ENCODE assay signal across 9 cellular contexts in genomic region chr6:90282265-90282664, GRCh38. TPM values are rescaled to one million over a fixed set of nuclear protein-coding genes. Genes with fewer than 3 reads are reported as not detected.
DNase-seq lines count a peak whose midpoint lies in the region; ATAC-seq, FAIRE-seq and TF ChIP-seq lines count a peak whose summit lies in the region.
"Not testable (repeated sequence)": the region's sequence is repeated elsewhere in the genome, so short reads cannot be mapped to it uniquely, and the experiment has no call there.
"Had no signal": no experiment of that assay in that cellular context is flagged by ENCODE, and none has a peak within 500 bp of the region (broad histone marks: within the 10 kb centered on the region; RNA-seq: fewer than 3 reads in every experiment).

No MANE protein-coding gene starts in this region.

- DNase-seq in CD4-positive, CD25-positive, alpha-beta regulatory T cell; GM12891 (ENCODE audit: insufficient read length, low spot score); activated CD4-positive, alpha-beta T cell treated with anti-CD3 and anti-CD28 coated beads, Interleukin-2, amount 10 ng/mL, durations not matched to agents 24 days and 14 days; activated T-cell treated with anti-CD3 and anti-CD28 coated beads, Interleukin-2, amount 50 U/mL, for 72 hours; K562 (ENCODE audit: extremely low read depth in 1 of 4, low spot score in 3 of 4): not testable (repeated sequence)

- not testable (repeated sequence) for H2AFZ ChIP-seq in SU-DHL-6 (ENCODE audit: low read depth, low read length, severe bottlenecking); K562 (ENCODE audit: low read depth, low read length)

- in situ Hi-C loops in K562 (cut with MboI) = not testable (repeated sequence)

- FAIRE-seq in GM12891 (lab: Jason Lieb, UNC) = peak; percentile 5
- FAIRE-seq in K562 (lab: Jason Lieb, UNC) = not testable (repeated sequence)

- 27% methylated on average over 6 of the region's 6 CpGs for WGBS in K562 (ENCODE audit: insufficient coverage, low coverage, missing lambda C conversion rate)

- not testable (repeated sequence) for H3K36me3 Mint-ChIP-seq in CD4-positive, CD25-positive, alpha-beta regulatory T cell
- H3K36me3 Mint-ChIP-seq in activated CD4-positive, alpha-beta T cell treated with anti-CD3 and anti-CD28 coated beads, Interleukin-2, amount 10 ng/mL, durations not matched to agents 24 days and 14 days (ENCODE audit: low read depth) = peaks cover 34% of the 10 kb centered on the region
- peaks cover 11 to 12% of the 10 kb centered on the region in 2 donors for H3K36me3 Mint-ChIP-seq in activated T-cell treated with anti-CD3 and anti-CD28 coated beads, Interleukin-2, amount 50 U/mL, for 72 hours (ENCODE audit: insufficient read depth in 2 of 2)
- H3K36me3 Mint-ChIP-seq in activated naive CD4-positive, alpha-beta T cell treated with anti-CD3 and anti-CD28 coated beads, Interleukin-2, amount 50 U/mL, for 24 hours = peaks cover 36% of the 10 kb centered on the region
- H3K36me3 Mint-ChIP-seq in stimulated activated naive CD8-positive, alpha-beta T cell treated with anti-CD3 and anti-CD28 coated beads, Interleukin-15, Interleukin-2, amounts not matched to agents 100 ng/mL and 50 ng/mL, for 24 hours (ENCODE audit: low read depth) = peaks cover 54% of the 10 kb centered on the region

- H3K27me3 ChIP-seq in CD4-positive, CD25-positive, alpha-beta regulatory T cell (ENCODE audit: control insufficient read depth, insufficient read depth, low read length); SU-DHL-6 (ENCODE audit: low read length); K562 (ENCODE audit: control insufficient read depth in 2 of 2, insufficient read depth in 2 of 2, low read length in 2 of 2): not testable (repeated sequence)

- H4K20me1 ChIP-seq in SU-DHL-6 (ENCODE audit: low read depth, low read length); K562 (replicated peaks; ENCODE audit: control insufficient read depth, insufficient read depth, low read length): not testable (repeated sequence)

- peaks cover 37 to 71% (median 42%) of the 10 kb centered on the region in 4 donors for H3K4me1 Mint-ChIP-seq in CD4-positive, CD25-positive, alpha-beta regulatory T cell
- H3K4me1 Mint-ChIP-seq in activated CD4-positive, alpha-beta T cell treated with anti-CD3 and anti-CD28 coated beads, Interleukin-2, amount 10 ng/mL, durations not matched to agents 24 days and 14 days = peaks cover 75% of the 10 kb centered on the region
- peaks cover 96% of the 10 kb centered on the region for H3K4me1 Mint-ChIP-seq in activated T-cell treated with anti-CD3 and anti-CD28 coated beads, Interleukin-2, amount 50 U/mL, for 72 hours (ENCODE audit: low read depth)
- H3K4me1 Mint-ChIP-seq in activated naive CD4-positive, alpha-beta T cell treated with anti-CD3 and anti-CD28 coated beads, Interleukin-2, amount 50 U/mL, for 24 hours = peaks cover 90% of the 10 kb centered on the region
- H3K4me1 Mint-ChIP-seq in stimulated activated naive CD8-positive, alpha-beta T cell treated with anti-CD3 and anti-CD28 coated beads, Interleukin-15, Interleukin-2, amounts not matched to agents 100 ng/mL and 50 ng/mL, for 24 hours (ENCODE audit: low read depth) = peaks cover 97% of the 10 kb centered on the region

- H3K79me2 ChIP-seq in SU-DHL-6 (ENCODE audit: insufficient read depth, low read length) = peaks cover 58% of the 10 kb centered on the region
- H3K79me2 ChIP-seq in K562 (ENCODE audit: control insufficient read depth, insufficient read depth, low read length) = not testable (repeated sequence)

- TF ChIP-seq CTCF in SU-DHL-6 (IDR thresholded peaks at IDR 0.05; ENCODE audit: insufficient read depth, low read length, poor library complexity, severe bottlenecking); K562 (IDR thresholded peaks at IDR 0.05 in 2 of 3, conservative IDR thresholded peaks at IDR 0.05 in 1 of 3; ENCODE audit: insufficient read depth in 2 of 3, low read depth in 1 of 3, low read length in 3 of 3): not testable (repeated sequence)

- BruUV-seq in K562 (replicated peaks; lab: Mats Ljungman, UMichigan) = not testable (repeated sequence)

- H3K9ac ChIP-seq in SU-DHL-6 (ENCODE audit: low read length); K562 (ENCODE audit: insufficient read depth in 1 of 2, low read depth in 2 of 2, low read length in 2 of 2): not testable (repeated sequence)

- H3K4me2 ChIP-seq in SU-DHL-6 (ENCODE audit: low read depth, low read length, poor library complexity, severe bottlenecking); K562 (ENCODE audit: insufficient read depth, low read length): not testable (repeated sequence)

- H3K27ac Mint-ChIP-seq in CD4-positive, CD25-positive, alpha-beta regulatory T cell = peak overlapping the region in 2 of 3 donors; percentile 12 to 22
- H3K27ac Mint-ChIP-seq in activated CD4-positive, alpha-beta T cell treated with anti-CD3 and anti-CD28 coated beads, Interleukin-2, amount 10 ng/mL, durations not matched to agents 24 days and 14 days = peak overlapping the region; percentile 51
- H3K27ac Mint-ChIP-seq in activated T-cell treated with anti-CD3 and anti-CD28 coated beads, Interleukin-2, amount 50 U/mL, for 72 hours = peak overlapping the region; percentile 49
- peak overlapping the region; percentile 95 for H3K27ac Mint-ChIP-seq in activated naive CD4-positive, alpha-beta T cell treated with anti-CD3 and anti-CD28 coated beads, Interleukin-2, amount 50 U/mL, for 24 hours
- H3K27ac Mint-ChIP-seq in stimulated activated naive CD8-positive, alpha-beta T cell treated with anti-CD3 and anti-CD28 coated beads, Interleukin-15, Interleukin-2, amounts not matched to agents 100 ng/mL and 50 ng/mL, for 24 hours = peak overlapping the region; percentile 98

- H3K4me3 ChIP-seq in CD4-positive, CD25-positive, alpha-beta regulatory T cell (ENCODE audit: low read depth, low read length); SU-DHL-6 (ENCODE audit: insufficient read depth, low read length, poor library complexity, severe bottlenecking); K562: not testable (repeated sequence)

- H3K9me2 ChIP-seq in SU-DHL-6 (replicated peaks; ENCODE audit: insufficient read depth, low read length) = not testable (repeated sequence)

- TF ChIP-seq RAD21 in K562 (CRISPR knock-in tag; conservative IDR thresholded peaks at IDR 0.05 in 1 of 2, IDR thresholded peaks at IDR 0.05 in 1 of 2) = not testable (repeated sequence)

- peaks cover 49% of the 10 kb centered on the region for H3K27me3 Mint-ChIP-seq in CD4-positive, CD25-positive, alpha-beta regulatory T cell
- H3K27me3 Mint-ChIP-seq in activated CD4-positive, alpha-beta T cell treated with anti-CD3 and anti-CD28 coated beads, Interleukin-2, amount 10 ng/mL, durations not matched to agents 24 days and 14 days; activated T-cell treated with anti-CD3 and anti-CD28 coated beads, Interleukin-2, amount 50 U/mL, for 72 hours (ENCODE audit: low read depth); activated naive CD4-positive, alpha-beta T cell treated with anti-CD3 and anti-CD28 coated beads, Interleukin-2, amount 50 U/mL, for 24 hours; stimulated activated naive CD8-positive, alpha-beta T cell treated with anti-CD3 and anti-CD28 coated beads, Interleukin-15, Interleukin-2, amounts not matched to agents 100 ng/mL and 50 ng/mL, for 24 hours: not testable (repeated sequence)

- H3F3A ChIP-seq in SU-DHL-6 (ENCODE audit: insufficient read depth) = peaks cover 49% of the 10 kb centered on the region

- POLR2A ChIA-PET in K562 (lab: Yijun Ruan, JAX) = not testable (repeated sequence)

- not testable (repeated sequence) for H3K9me1 ChIP-seq in K562 (ENCODE audit: control insufficient read depth, insufficient read depth, low read length)

- not testable (repeated sequence) for H3K36me3 ChIP-seq in CD4-positive, CD25-positive, alpha-beta regulatory T cell (ENCODE audit: control insufficient read depth, insufficient read depth, low read length); SU-DHL-6 (ENCODE audit: low read length); K562 (ENCODE audit: control insufficient read depth, insufficient read depth, low read length)

- not testable (repeated sequence) for H3K9me3 ChIP-seq in CD4-positive, CD25-positive, alpha-beta regulatory T cell (ENCODE audit: control insufficient read depth in 2 of 2, low read length in 2 of 2); SU-DHL-6 (ENCODE audit: insufficient read depth, low read length); K562 (replicated peaks; ENCODE audit: control insufficient read depth, insufficient read depth, low read depth, low read length)

- intact Hi-C loops in activated CD4-positive, alpha-beta T cell treated with anti-CD3 and anti-CD28 coated beads, Interleukin-2, amount 10 ng/mL, durations not matched to agents 24 days and 14 days (cut with micrococcal nuclease) = loop anchor here (10.0 kb wide), 1 partner anchor 457 kb away; the partner anchor contains the start of gene CASP8AP2
- intact Hi-C loops in K562 (cut with micrococcal nuclease) = loop anchor here (10.0 kb wide), 2 partner anchors 97 to 303 kb away; partner anchors contain the start of gene MAP3K7

- TF ChIP-seq POLR2A in GM12891 (IDR thresholded peaks at IDR 0.05; ENCODE audit: low read depth, low read length); K562 (conservative IDR thresholded peaks at IDR 0.05): not testable (repeated sequence)

- H3K27ac ChIP-seq in CD4-positive, CD25-positive, alpha-beta regulatory T cell (ENCODE audit: insufficient read depth, low read length, poor library complexity, severe bottlenecking); K562 (ENCODE audit: extremely low read depth, low read depth, low read length): not testable (repeated sequence)
- H3K27ac ChIP-seq in SU-DHL-6 (ENCODE audit: low read depth, low read length) = peak overlapping the region; percentile 97; the same call in 1 of the 2 replicates

- peaks cover 30% of the 10 kb centered on the region for H3K4me1 ChIP-seq in CD4-positive, CD25-positive, alpha-beta regulatory T cell (ENCODE audit: control insufficient read depth, insufficient read depth, low read length, poor library complexity, severe bottlenecking)
- peaks cover 3 to 22% of the 10 kb centered on the region in 2 experiments; a peak in 4 of 5 replicates for H3K4me1 ChIP-seq in K562 (replicated peaks in 1 of 2; ENCODE audit: control insufficient read depth in 2 of 2, insufficient read depth in 2 of 2, low read length in 2 of 2)

- H3K4me3 Mint-ChIP-seq in CD4-positive, CD25-positive, alpha-beta regulatory T cell = peak overlapping the region in 3 of 4 donors; percentile 23 to 31 (median 25)
- H3K4me3 Mint-ChIP-seq in activated CD4-positive, alpha-beta T cell treated with anti-CD3 and anti-CD28 coated beads, Interleukin-2, amount 10 ng/mL, durations not matched to agents 24 days and 14 days = not testable (repeated sequence)
- peak overlapping the region in 1 of 2 donors; percentile 34 for H3K4me3 Mint-ChIP-seq in activated T-cell treated with anti-CD3 and anti-CD28 coated beads, Interleukin-2, amount 50 U/mL, for 72 hours
- peak overlapping the region; percentile 78 for H3K4me3 Mint-ChIP-seq in activated naive CD4-positive, alpha-beta T cell treated with anti-CD3 and anti-CD28 coated beads, Interleukin-2, amount 50 U/mL, for 24 hours
- peak overlapping the region; percentile 28 for H3K4me3 Mint-ChIP-seq in stimulated activated naive CD8-positive, alpha-beta T cell treated with anti-CD3 and anti-CD28 coated beads, Interleukin-15, Interleukin-2, amounts not matched to agents 100 ng/mL and 50 ng/mL, for 24 hours

- CTCF ChIA-PET in K562 (lab: Yijun Ruan, JAX; ENCODE audit: low intra/inter-chr PET ratio) = not testable (repeated sequence)

- TF ChIP-seq EP300 in K562 (IDR thresholded peaks at IDR 0.05; ENCODE audit: low read length) = not testable (repeated sequence)

- ATAC-seq in CD4-positive, CD25-positive, alpha-beta regulatory T cell (ENCODE audit: low read depth in 2 of 2); activated T-cell treated with anti-CD3 and anti-CD28 coated beads, Interleukin-2, amount 50 U/mL, for 72 hours (replicated peaks in 1 of 2); K562: not testable (repeated sequence)

- not testable (repeated sequence) for H3K9me3 Mint-ChIP-seq in CD4-positive, CD25-positive, alpha-beta regulatory T cell; activated CD4-positive, alpha-beta T cell treated with anti-CD3 and anti-CD28 coated beads, Interleukin-2, amount 10 ng/mL, durations not matched to agents 24 days and 14 days; activated T-cell treated with anti-CD3 and anti-CD28 coated beads, Interleukin-2, amount 50 U/mL, for 72 hours; stimulated activated naive CD8-positive, alpha-beta T cell treated with anti-CD3 and anti-CD28 coated beads, Interleukin-15, Interleukin-2, amounts not matched to agents 100 ng/mL and 50 ng/mL, for 24 hours
- peaks cover 11% of the 10 kb centered on the region for H3K9me3 Mint-ChIP-seq in activated naive CD4-positive, alpha-beta T cell treated with anti-CD3 and anti-CD28 coated beads, Interleukin-2, amount 50 U/mL, for 24 hours

RNA-seq across cellular contexts. Expression of gene BACH2, which starts 14.4 kb away (rescaled TPM):
- total RNA-seq in CD4-positive, CD25-positive, alpha-beta regulatory T cell = 51.3 TPM
- 10 to 100 TPM in 1 of 4 donors, 1 to 10 TPM in 3; 3.8 to 12.2 (median 5.7) TPM for polyA plus RNA-seq in CD4-positive, CD25-positive, alpha-beta regulatory T cell
- polyA plus RNA-seq in GM12891 (2012; ENCODE audit: low read depth, missing spikeins) = 0.01 TPM
- 69.0 and 69.2 TPM in 2 replicates for total RNA-seq in activated CD4-positive, alpha-beta T cell treated with anti-CD3 and anti-CD28 coated beads, Interleukin-2, amount 10 ng/mL, durations not matched to agents 24 days and 14 days
- total RNA-seq in activated T-cell treated with anti-CD3 and anti-CD28 coated beads, Interleukin-2, amount 50 U/mL, for 72 hours = 100 to 1,000 TPM; 101 to 111 TPM
- total RNA-seq in K562 (2011; cell fraction: chromatin; rRNA removed; ENCODE audit: low replicate concordance) = 16.1 and 29.2 TPM in 2 replicates
- 6.1 and 8.3 TPM in 2 replicates for total RNA-seq in K562 (2011; cell fraction: nucleolus; rRNA removed)
- 10.3 and 15.1 TPM in 2 replicates for total RNA-seq in K562 (2011; cell fraction: nucleoplasm; rRNA removed)
- total RNA-seq in K562 (2014; rRNA removed) (0.33 and 2.0 TPM in 2 replicates), K562 (2014; rRNA removed; fragmentation: Illumina TruSeq; extraction: Trizol) (0.55 and 0.96 TPM in 2 replicates), K562 (2015; rRNA removed; fragmentation: Illumina TruSeq; extraction: Trizol) (0.11 and 0.40 TPM in 2 replicates), K562 (2021) (1.7 and 2.0 TPM in 2 replicates)
- polyA plus RNA-seq in K562 (2011; rRNA removed) (3.1 and 3.3 TPM in 2 replicates), K562 (2014; fragmentation: Illumina TruSeq; extraction: Trizol) (0.59 and 0.91 TPM in 2 replicates), K562 (2014; fragmentation: Nextera tagmentation; extraction: Ambion mirVana) (under 1 TPM; 0.06 to 0.11 TPM), K562 (2014; rRNA removed) (0.61 and 0.65 TPM in 2 replicates)
- 1.5 and 2.1 TPM in 2 replicates for polyA plus RNA-seq in K562 (2011; cell fraction: cytosol; rRNA removed)
- polyA plus RNA-seq in K562 (2011; cell fraction: nucleus; rRNA removed) = 5.2 and 7.8 TPM in 2 replicates
- polyA plus RNA-seq in K562 (2012) = 1.0 and 1.2 TPM in 2 replicates
- polyA minus RNA-seq in K562 (2011; rRNA and poly(A)+ RNA removed) = 9.8 and 11.4 TPM in 2 replicates
- polyA minus RNA-seq in K562 (2011; cell fraction: cytosol; rRNA and poly(A)+ RNA removed) = 2.3 and 3.9 TPM in 2 replicates
- polyA minus RNA-seq in K562 (2011; cell fraction: nucleus; rRNA and poly(A)+ RNA removed) = 14.8 and 19.3 TPM in 2 replicates
- total RNA-seq: HFFc6 had no signal

Comparison
In these comparisons a context has a peak if more than half of its experiments do, and no peak if none do; other contexts are left out.
1. H3K27ac Mint-ChIP-seq: peak in every context shown above with its lines; median percentile 98 in stimulated activated naive CD8-positive, alpha-beta T cell treated with anti-CD3 and anti-CD28 coated beads, Interleukin-15, Interleukin-2, amounts not matched to agents 100 ng/mL and 50 ng/mL, for 24 hours; 95 in activated naive CD4-positive, alpha-beta T cell treated with anti-CD3 and anti-CD28 coated beads, Interleukin-2, amount 50 U/mL, for 24 hours; 51 in activated CD4-positive, alpha-beta T cell treated with anti-CD3 and anti-CD28 coated beads, Interleukin-2, amount 10 ng/mL, durations not matched to agents 24 days and 14 days; 49 in activated T-cell treated with anti-CD3 and anti-CD28 coated beads, Interleukin-2, amount 50 U/mL, for 72 hours; 17 in CD4-positive, CD25-positive, alpha-beta regulatory T cell.